ENCODE assay signal across 1 cellular context in the genomic region with DNA sequence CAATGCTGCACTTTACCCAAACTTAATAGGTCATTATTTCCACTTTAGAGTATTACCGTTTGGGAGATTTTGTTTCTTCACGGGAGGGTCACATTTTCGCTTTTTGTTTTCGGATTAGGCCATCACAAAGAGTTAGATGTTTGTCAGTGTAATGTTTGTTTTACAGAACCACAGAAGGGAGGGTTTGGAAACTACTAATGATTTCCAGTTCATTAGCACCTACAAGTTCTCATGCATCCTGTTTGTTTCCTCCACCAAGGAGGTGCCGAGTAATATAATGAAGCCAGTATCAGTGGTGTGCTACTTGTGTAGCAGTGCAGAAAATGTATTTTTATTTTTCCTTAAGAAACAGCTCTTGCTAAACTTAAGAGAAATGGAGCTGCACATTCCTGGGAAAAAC.
TF ChIP-seq lines count a peak whose summit lies in the region.

No MANE protein-coding gene starts in this region.

TF ChIP-seq in K562, 482 proteins besides CTCF, POLR2A, EP300 and RAD21:
- TF ChIP-seq ATF7 (IDR thresholded peaks at IDR 0.05): no peak
- no peak for TF ChIP-seq KLF13 (tag; IDR thresholded peaks at IDR 0.05; ENCODE audit: borderline replicate concordance, low read depth)
- no peak for TF ChIP-seq ZNF561 (CRISPR knock-in tag; conservative IDR thresholded peaks at IDR 0.05)
- no peak for TF ChIP-seq TFAM (CRISPR knock-in tag; conservative IDR thresholded peaks at IDR 0.05)
- no peak for TF ChIP-seq FOXP1 (CRISPR knock-in tag; IDR thresholded peaks at IDR 0.05)
